Comparison of ENCODE assay signal across 15 cellular contexts in genomic region chr17:78432929-78433727, GRCh38.
"Had no signal": no experiment of that assay in that cellular context is flagged by ENCODE, and none has a peak within 500 bp of the region (broad histone marks: within the 10 kb centered on the region; RNA-seq: fewer than 3 reads in every experiment).

No MANE protein-coding gene starts in this region.

- H3K4me3 ChIP-seq: body of pancreas, left ventricle myocardium inferior, ovary, smooth muscle cell, thyroid gland had no signal

- H3K9me3 Mint-ChIP-seq: activated CD4-positive, alpha-beta memory T cell treated with anti-CD3 and anti-CD28 coated beads for 36 hours; activated T-helper 1 cell treated with anti-CD3 and anti-CD28 coated beads, Interleukin-12 subunit alpha, Interleukin-12 subunit beta, Interleukin-2, Interleukin-4 antibody, amounts not matched to agents 30 ng/mL and 10 ng/mL and 1 ng/mL, durations not matched to agents 14 hours and 24 hours and 36 hours; naive B cell; T-helper 1 cell treated with Interleukin-12 subunit alpha and Interleukin-12 subunit beta and Interleukin-4 antibody, amounts not matched to agents 30 μg/mL and 1 μg/mL, for 36 hours had no signal

- H3K4me3 Mint-ChIP-seq: activated CD4-positive, alpha-beta memory T cell treated with anti-CD3 and anti-CD28 coated beads for 36 hours; activated naive CD8-positive, alpha-beta T cell; activated T-helper 1 cell treated with anti-CD3 and anti-CD28 coated beads, Interleukin-12 subunit alpha, Interleukin-12 subunit beta, Interleukin-2, Interleukin-4 antibody, amounts not matched to agents 30 ng/mL and 10 ng/mL and 1 ng/mL, durations not matched to agents 14 hours and 24 hours and 36 hours; naive B cell; T-helper 1 cell treated with Interleukin-12 subunit alpha and Interleukin-12 subunit beta and Interleukin-4 antibody, amounts not matched to agents 30 μg/mL and 1 μg/mL, for 36 hours had no signal

- H3K36me3 Mint-ChIP-seq: activated naive CD8-positive, alpha-beta T cell had no signal

- H3K27ac ChIP-seq: body of pancreas, left ventricle myocardium inferior, ovary, thyroid gland, VCaP had no signal

- H3K27me3 Mint-ChIP-seq: activated CD4-positive, alpha-beta memory T cell treated with anti-CD3 and anti-CD28 coated beads for 36 hours; activated naive CD8-positive, alpha-beta T cell had no signal

- H3K27ac Mint-ChIP-seq: activated CD4-positive, alpha-beta memory T cell treated with anti-CD3 and anti-CD28 coated beads for 36 hours; activated naive CD8-positive, alpha-beta T cell; activated T-helper 1 cell treated with anti-CD3 and anti-CD28 coated beads, Interleukin-12 subunit alpha, Interleukin-12 subunit beta, Interleukin-2, Interleukin-4 antibody, amounts not matched to agents 30 ng/mL and 10 ng/mL and 1 ng/mL, durations not matched to agents 14 hours and 24 hours and 36 hours; naive B cell; T-helper 1 cell treated with Interleukin-12 subunit alpha and Interleukin-12 subunit beta and Interleukin-4 antibody, amounts not matched to agents 30 μg/mL and 1 μg/mL, for 36 hours had no signal

- DNase-seq: activated CD4-positive, alpha-beta memory T cell treated with anti-CD3 and anti-CD28 coated beads for 36 hours; activated T-cell treated with anti-CD3 and anti-CD28 coated beads for 4 hours; erythroblast; foreskin melanocyte; left ventricle myocardium inferior; naive B cell; ovary; stimulated activated CD4-positive, alpha-beta T cell treated with anti-CD3 and anti-CD28 coated beads, Interleukin-4, amount 100 ng/mL, for 1 hour had no signal

- ATAC-seq: body of pancreas had no signal
